In the genomic region with DNA sequence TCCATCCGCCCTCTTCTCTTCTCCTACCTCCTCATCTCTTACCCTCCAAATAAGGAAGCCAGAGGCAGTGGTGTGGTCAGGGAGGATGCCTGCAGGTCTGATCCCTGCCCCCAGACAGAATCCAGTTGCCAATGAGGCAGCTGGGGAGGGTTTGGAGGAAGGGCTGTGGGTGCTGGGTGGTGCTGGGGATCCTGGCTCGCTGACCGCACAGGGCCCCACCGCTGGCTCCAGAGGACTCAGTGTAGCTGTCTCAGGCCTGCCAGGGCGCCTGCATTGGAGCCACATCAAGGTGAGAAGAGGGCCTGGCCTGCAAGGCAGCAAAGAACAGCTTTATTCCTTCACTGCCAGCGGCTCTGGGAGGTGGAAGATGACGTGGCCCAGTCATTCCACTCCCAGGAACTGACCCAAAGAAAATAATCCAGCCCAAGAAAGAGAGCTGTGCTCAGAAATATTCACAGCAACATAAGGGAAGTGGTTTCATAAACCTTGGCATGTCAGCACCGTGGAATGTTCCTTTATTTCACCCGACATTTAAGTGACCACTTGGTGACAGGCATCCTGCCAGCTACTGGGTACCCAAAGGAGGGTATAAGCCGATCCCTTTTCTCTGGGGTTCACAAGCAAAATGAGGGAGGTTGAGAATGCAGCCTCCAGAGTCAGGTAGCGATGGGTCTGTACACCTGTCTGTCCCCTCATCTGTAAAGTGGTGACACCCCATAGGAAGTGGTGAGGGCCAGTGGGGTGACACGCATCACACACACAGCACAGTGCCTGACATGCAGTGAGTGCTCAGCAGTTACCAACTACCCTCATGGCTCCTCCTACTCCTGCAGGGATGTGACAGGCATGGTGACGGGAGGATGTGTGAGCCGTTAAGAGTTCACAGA, we compare ENCODE assay signal across 8 cellular contexts.
DNase-seq lines count a peak whose midpoint lies in the region; ATAC-seq and TF ChIP-seq lines count a peak whose summit lies in the region.

No MANE protein-coding gene starts in this region.

- no peaks in the 10 kb centered on the region for H3K36me3 ChIP-seq in lower lobe of right lung

- peak; percentile 58 for ATAC-seq in HG03196 (IDR thresholded peaks at IDR 0.05; ENCODE audit: unreplicated experiment)
- ATAC-seq in lower lobe of right lung = peak; percentile 73 to 79
- ATAC-seq in left colon = no peak

- no peak for TF ChIP-seq CTCF in astrocyte of the cerebellum (IDR thresholded peaks at IDR 0.05; ENCODE audit: low read depth, low read length, missing control alignments)
- no peak for TF ChIP-seq CTCF in lower lobe of right lung (IDR thresholded peaks at IDR 0.05)

- intact Hi-C loops in lower lobe of right lung (cut with DNase I) = no loop called here
- intact Hi-C loops in left colon (cut with DNase I, micrococcal nuclease) = no loop called here

- H3K27me3 ChIP-seq in lower lobe of right lung (ENCODE audit: low read depth) = no peaks in the 10 kb centered on the region

- DNase-seq in Caki2 (ENCODE audit: low read depth) (peak; percentile 86), astrocyte of the cerebellum (ENCODE audit: low read depth) (peak; percentile 97), lower lobe of right lung (no peak), G401 (ENCODE audit: low spot score) (no peak), COLO829 (ENCODE audit: low spot score) (no peak), left colon (no peak)
- no peak for DNase-seq in NK-92 treated with Interleukin-12 subunit alpha and Interleukin-12 subunit beta, amount 100 ng/mL, for 24 hours (lab: John Stamatoyannopoulos, UW)

- in situ Hi-C loops in Caki2 (cut with HindIII; ENCODE audit: low pct_unique_long_range_greater_than_20kb, low sequenced_read_pairs) = no loop called here
- in situ Hi-C loops in astrocyte of the cerebellum (cut with HindIII; ENCODE audit: low sequenced_read_pairs) = no loop called here
- in situ Hi-C loops in G401 (cut with HindIII; ENCODE audit: low sequenced_read_pairs) = no loop called here

- H3K9me3 ChIP-seq in lower lobe of right lung = no peaks in the 10 kb centered on the region

- H3K4me3 ChIP-seq in astrocyte of the cerebellum (ENCODE audit: low read depth, low read length) (no peak overlapping the region), lower lobe of right lung (no peak overlapping the region)

- H3K27ac ChIP-seq in lower lobe of right lung = peak overlapping the region; percentile 71

- H3K4me1 ChIP-seq in lower lobe of right lung = peaks cover 38% of the 10 kb centered on the region

Comparison
In these comparisons a context has a peak if more than half of its experiments do, and no peak if none do; other contexts are left out.
1. DNase-seq: peak in Caki2 (single experiment) and astrocyte of the cerebellum (single experiment); none in lower lobe of right lung (single experiment), G401 (single experiment), NK-92 treated with Interleukin-12 subunit alpha and Interleukin-12 subunit beta, amount 100 ng/mL, for 24 hours (single experiment), COLO829 (single experiment) and left colon (0 of 2).